ENCODE assay signal across 26 cellular contexts in the genomic region with DNA sequence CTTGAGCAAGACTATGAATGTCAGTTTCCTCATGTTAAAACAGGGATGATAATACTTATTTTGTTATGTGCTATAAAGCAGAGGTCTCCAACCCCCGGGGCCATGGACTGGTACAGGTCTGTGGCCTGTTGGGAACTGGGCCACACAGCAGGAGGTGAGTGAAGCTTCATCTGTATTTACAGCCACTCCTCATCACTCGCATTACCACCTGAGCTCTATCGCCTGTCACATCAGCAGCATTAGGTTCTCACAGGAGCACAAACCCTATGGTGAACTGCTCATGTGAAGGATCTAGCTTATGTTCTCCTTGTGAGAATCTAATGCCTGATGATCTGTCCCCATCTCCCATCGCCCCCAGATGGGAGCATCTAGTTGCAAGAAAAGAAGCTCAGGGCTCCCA.
"Had no signal": no experiment of that assay in that cellular context is flagged by ENCODE, and none has a peak within 500 bp of the region (broad histone marks: within the 10 kb centered on the region; RNA-seq: fewer than 3 reads in every experiment).

No MANE protein-coding gene starts in this region.

- DNase-seq: cerebellar nuclear complex; colonic mucosa; cortex of kidney; dermis blood vessel endothelial cell; effector CD8-positive, alpha-beta T cell; effector memory CD8-positive, alpha-beta T cell; endodermal cell; erythroblast; esophagus squamous epithelium; foreskin fibroblast; foreskin melanocyte; gastrocnemius medialis; glutamatergic neuron; head of caudate nucleus; heart right ventricle; hippocampal formation; left cardiac atrium; left lung; left ventricle myocardium superior; mammary epithelial cell; mesendoderm; midbrain had no signal

- H3K4me1 ChIP-seq: colonic mucosa, esophagus squamous epithelium, gastrocnemius medialis, heart right ventricle, left lung had no signal

- H3K4me1 Mint-ChIP-seq: endodermal cell, memory B cell had no signal

- H3K27ac Mint-ChIP-seq: effector memory CD8-positive, alpha-beta T cell; endodermal cell; memory B cell had no signal

- H3K27me3 Mint-ChIP-seq: effector memory CD8-positive, alpha-beta T cell; memory B cell had no signal

- H3K4me3 Mint-ChIP-seq: effector memory CD8-positive, alpha-beta T cell; endodermal cell; memory B cell had no signal

- H3K36me3 Mint-ChIP-seq: memory B cell had no signal

- H3K27me3 ChIP-seq: colonic mucosa, esophagus squamous epithelium, gastrocnemius medialis, heart right ventricle, left lung had no signal

- H3K27ac ChIP-seq: colonic mucosa, epithelial cell of prostate, esophagus squamous epithelium, gastrocnemius medialis, heart right ventricle, left lung had no signal

- ATAC-seq: effector memory CD8-positive, alpha-beta T cell; esophagus mucosa; gastrocnemius medialis; heart right ventricle; left cardiac atrium; left lung; left ventricle myocardium superior had no signal

- H3K9me3 ChIP-seq: colonic mucosa, gastrocnemius medialis had no signal

- H3K36me3 ChIP-seq: colonic mucosa, esophagus squamous epithelium, gastrocnemius medialis, heart right ventricle, left lung had no signal

- H3K4me3 ChIP-seq: colonic mucosa, esophagus squamous epithelium, gastrocnemius medialis, heart right ventricle, left lung, lung had no signal
